In genomic region chr18:26771524-26771923, GRCh38 we compare ENCODE assay signal across 11 cellular contexts.
A peak's percentile ranks its signal among the peaks of the same experiment; 100 is the strongest.
DNase-seq lines count a peak whose midpoint lies in the region; ATAC-seq and TF ChIP-seq lines count a peak whose summit lies in the region.
"Had no signal": no experiment of that assay in that cellular context is flagged by ENCODE, and none has a peak within 500 bp of the region (broad histone marks: within the 10 kb centered on the region; RNA-seq: fewer than 3 reads in every experiment).

No MANE protein-coding gene starts in this region.

- no peak overlapping the region for H3K4me3 Mint-ChIP-seq in activated T-cell treated with anti-CD3 and anti-CD28 coated beads, Interleukin-2, amount 50 U/mL, for 24 hours
- H3K4me3 Mint-ChIP-seq: activated B cell treated with CpG ODN at 0.5 μM for 24 hours had no signal

- H3K27ac Mint-ChIP-seq in activated T-cell treated with anti-CD3 and anti-CD28 coated beads, Interleukin-2, amount 50 U/mL, for 24 hours: no peak overlapping the region
- H3K27ac Mint-ChIP-seq: activated B cell treated with CpG ODN at 0.5 μM for 24 hours had no signal

- peak; percentile 37 for TF ChIP-seq CTCF in astrocyte of the cerebellum (IDR thresholded peaks at IDR 0.05; ENCODE audit: low read depth, low read length, missing control alignments)

- no peaks in the 10 kb centered on the region for H3K4me1 Mint-ChIP-seq in activated T-cell treated with anti-CD3 and anti-CD28 coated beads, Interleukin-2, amount 50 U/mL, for 24 hours (ENCODE audit: low read depth)
- H3K4me1 Mint-ChIP-seq: activated B cell treated with CpG ODN at 0.5 μM for 24 hours had no signal

- H3K27me3 Mint-ChIP-seq in activated T-cell treated with anti-CD3 and anti-CD28 coated beads, Interleukin-2, amount 50 U/mL, for 24 hours: no peaks in the 10 kb centered on the region

- no peaks in the 10 kb centered on the region for H3K36me3 Mint-ChIP-seq in activated T-cell treated with anti-CD3 and anti-CD28 coated beads, Interleukin-2, amount 50 U/mL, for 24 hours (ENCODE audit: low read depth)

- peak; percentile 55 for ATAC-seq in HG02885 (IDR thresholded peaks at IDR 0.05; ENCODE audit: poor library complexity, unreplicated experiment)
- peak; percentile 100 for ATAC-seq in left lobe of liver
- ATAC-seq in GM18858 (IDR thresholded peaks at IDR 0.05; ENCODE audit: unreplicated experiment): no peak

- peaks cover 10% of the 10 kb centered on the region for H3K9me3 Mint-ChIP-seq in activated T-cell treated with anti-CD3 and anti-CD28 coated beads, Interleukin-2, amount 50 U/mL, for 24 hours
- H3K9me3 Mint-ChIP-seq: activated B cell treated with CpG ODN at 0.5 μM for 24 hours had no signal

- no peak overlapping the region for H3K4me3 ChIP-seq in astrocyte of the cerebellum (ENCODE audit: low read depth, low read length)

- in situ Hi-C loops in astrocyte of the cerebellum (cut with HindIII; ENCODE audit: low sequenced_read_pairs): no loop called here

- DNase-seq in D341Med (ENCODE audit: low spot score): peak; percentile 57
- DNase-seq in astrocyte of the cerebellum (ENCODE audit: low read depth): no peak
- DNase-seq in left lobe of liver (ENCODE audit: low spot score): no peak
- no peak for DNase-seq in NCI-H510A (lab: John Stamatoyannopoulos, UW)
- no peak for DNase-seq in activated T-cell treated with anti-CD3 and anti-CD28 coated beads, Interleukin-2, amount 50 U/mL, for 24 hours
- DNase-seq in A172 (ENCODE audit: low spot score): no peak
- DNase-seq: activated B cell treated with CpG ODN at 0.5 μM for 24 hours, GDM1, NCI-H2107 had no signal
